In genomic region chr12:8088574-8088973, GRCh38 we compare ENCODE assay signal across 10 cellular contexts. TPM values are rescaled to one million over a fixed set of nuclear protein-coding genes. Genes with fewer than 3 reads are reported as not detected.
A peak's percentile ranks its signal among the peaks of the same experiment; 100 is the strongest.
DNase-seq lines count a peak whose midpoint lies in the region; ATAC-seq and TF ChIP-seq lines count a peak whose summit lies in the region.
"Had no signal": no experiment of that assay in that cellular context is flagged by ENCODE, and none has a peak within 500 bp of the region (broad histone marks: within the 10 kb centered on the region; RNA-seq: fewer than 3 reads in every experiment).

No MANE protein-coding gene starts in this region.

- no peaks in the 10 kb centered on the region for H3K27me3 Mint-ChIP-seq in MCF 10A (ENCODE audit: insufficient read depth, unreplicated experiment)
- H3K27me3 Mint-ChIP-seq in activated naive CD4-positive, alpha-beta T cell treated with anti-CD3 and anti-CD28 coated beads, Interleukin-2, amount 10 ng/mL, durations not matched to agents 7 days and 5 days, result no peaks in the 10 kb centered on the region

- no peak overlapping the region for H3K56ac ChIP-seq in mesendoderm (ENCODE audit: low read length)

- no peak overlapping the region for H4K5ac ChIP-seq in mesendoderm (ENCODE audit: low read length)

- no CpG with 5 or more reads among the region's 3 CpGs for WGBS in mesendoderm (ENCODE audit: extremely low coverage, insufficient coverage, low lambda C conversion rate)

- no peak overlapping the region for H2BK120ac ChIP-seq in mesendoderm (ENCODE audit: low read depth, low read length)

- H2AK5ac ChIP-seq in mesendoderm (ENCODE audit: low read length), result no peak overlapping the region

- no peak overlapping the region for H3K18ac ChIP-seq in mesendoderm (ENCODE audit: low read length)

- no peak for TF ChIP-seq POLR2A in breast epithelium (IDR thresholded peaks at IDR 0.05)

- intact Hi-C loops in MCF 10A (cut with micrococcal nuclease), result no loop called here
- intact Hi-C loops in breast epithelium (cut with DNase I; ENCODE audit: low total_unique reads), result no loop called here
- intact Hi-C loops in upper lobe of right lung (cut with DNase I), result no loop called here

- POLR2A ChIA-PET in MCF 10A (lab: Yijun Ruan, JAX), result interaction anchor here (1.2 kb wide), 1 partner anchor 48 kb away, joined by 3 read pairs; no protein-coding TSS in a partner anchor

- H3K27ac Mint-ChIP-seq in MCF 10A (ENCODE audit: low read depth, unreplicated experiment), result peak overlapping the region; percentile 25
- peak overlapping the region; percentile 93 for H3K27ac Mint-ChIP-seq in activated naive CD4-positive, alpha-beta T cell treated with anti-CD3 and anti-CD28 coated beads, Interleukin-2, amount 10 ng/mL, durations not matched to agents 7 days and 5 days

- H3K23ac ChIP-seq in mesendoderm (ENCODE audit: low read length), result no peak overlapping the region

- DNase-seq in MCF 10A (ENCODE audit: unreplicated experiment), result no peak
- DNase-seq in breast epithelium (ENCODE audit: low spot score in 2 of 2), result no peak
- DNase-seq in Jurkat, Clone E6-1 (ENCODE audit: low read depth, low spot score), result peak; percentile 70
- peak; percentile 67 for DNase-seq in activated naive CD4-positive, alpha-beta T cell treated with anti-CD3 and anti-CD28 coated beads, Interleukin-2, amount 10 ng/mL, durations not matched to agents 7 days and 5 days
- DNase-seq in upper lobe of right lung, result no peak
- no peak for DNase-seq in SIG-M5 (lab: John Stamatoyannopoulos, UW)
- no peak for DNase-seq in HPDE6-E6E7 (ENCODE audit: extremely low spot score)
- DNase-seq in mesendoderm, result no peak
- DNase-seq: PC-9 had no signal

- BruUV-seq in MCF 10A (replicated peaks; lab: Mats Ljungman, UMichigan), result no TSS peak

- H3K79me1 ChIP-seq in mesendoderm (ENCODE audit: low read length), result peaks cover 2% of the 10 kb centered on the region

- H3K4me1 ChIP-seq in breast epithelium, result peaks cover 0 to 4% of the 10 kb centered on the region in 2 donors
- H3K4me1 ChIP-seq in upper lobe of right lung, result peaks cover 21% of the 10 kb centered on the region
- no peaks in the 10 kb centered on the region for H3K4me1 ChIP-seq in mesendoderm (ENCODE audit: control insufficient read depth, low read depth, low read length)

- H3K4me3 ChIP-seq in breast epithelium, result no peak overlapping the region
- peak overlapping the region; percentile 35 for H3K4me3 ChIP-seq in Jurkat, Clone E6-1 (ENCODE audit: low read length)
- H3K4me3 ChIP-seq in upper lobe of right lung, result no peak overlapping the region
- no peak overlapping the region for H3K4me3 ChIP-seq in mesendoderm (ENCODE audit: low read length)
- H3K4me3 ChIP-seq: HAP-1, PC-9 had no signal

- no peaks in the 10 kb centered on the region for H3K9me3 Mint-ChIP-seq in MCF 10A (ENCODE audit: unreplicated experiment)
- H3K9me3 Mint-ChIP-seq in activated naive CD4-positive, alpha-beta T cell treated with anti-CD3 and anti-CD28 coated beads, Interleukin-2, amount 10 ng/mL, durations not matched to agents 7 days and 5 days, result no peaks in the 10 kb centered on the region

- H3K4me3 Mint-ChIP-seq in MCF 10A (ENCODE audit: unreplicated experiment), result no peak overlapping the region
- H3K4me3 Mint-ChIP-seq in activated naive CD4-positive, alpha-beta T cell treated with anti-CD3 and anti-CD28 coated beads, Interleukin-2, amount 10 ng/mL, durations not matched to agents 7 days and 5 days, result peak overlapping the region; percentile 68

- ATAC-seq in upper lobe of right lung, result peak; percentile 50

- H3K36me3 Mint-ChIP-seq in MCF 10A (ENCODE audit: insufficient read depth, unreplicated experiment), result peaks cover 48% of the 10 kb centered on the region
- H3K36me3 Mint-ChIP-seq in activated naive CD4-positive, alpha-beta T cell treated with anti-CD3 and anti-CD28 coated beads, Interleukin-2, amount 10 ng/mL, durations not matched to agents 7 days and 5 days, result peaks cover 58% of the 10 kb centered on the region

- H3K27ac ChIP-seq in breast epithelium (peak overlapping the region in 1 of 2 donors; percentile 2), upper lobe of right lung (no peak overlapping the region), mesendoderm (ENCODE audit: low read depth, low read length) (no peak overlapping the region)
- H3K27ac ChIP-seq: PC-9 had no signal

- H3K36me3 ChIP-seq in breast epithelium, result no peaks in the 10 kb centered on the region
- peaks cover 46% of the 10 kb centered on the region for H3K36me3 ChIP-seq in upper lobe of right lung
- peaks cover 5% of the 10 kb centered on the region for H3K36me3 ChIP-seq in mesendoderm (ENCODE audit: control insufficient read depth, insufficient read depth, low read length)

- no peak overlapping the region for H3K4me2 ChIP-seq in mesendoderm (ENCODE audit: low read length)
- H3K4me2 ChIP-seq: PC-9 had no signal

- H2BK5ac ChIP-seq in mesendoderm (ENCODE audit: low read length), result no peak overlapping the region

- TF ChIP-seq CTCF in MCF 10A (IDR thresholded peaks at IDR 0.05; ENCODE audit: unreplicated experiment) (no peak), breast epithelium (IDR thresholded peaks at IDR 0.05) (no peak), upper lobe of right lung (IDR thresholded peaks at IDR 0.05) (no peak)

- H4K8ac ChIP-seq in mesendoderm (ENCODE audit: low read depth, low read length), result no peak overlapping the region

- H3K9me3 ChIP-seq in breast epithelium, result no peaks in the 10 kb centered on the region
- H3K9me3 ChIP-seq in upper lobe of right lung, result no peaks in the 10 kb centered on the region
- H3K9me3 ChIP-seq: HAP-1 had no signal

- H3K27me3 ChIP-seq in breast epithelium (no peaks in the 10 kb centered on the region), upper lobe of right lung (no peaks in the 10 kb centered on the region), mesendoderm (ENCODE audit: insufficient read depth, low read length, poor library complexity) (no peaks in the 10 kb centered on the region)

- CTCF ChIA-PET in MCF 10A (lab: Yijun Ruan, JAX), result interaction anchor here (1.1 to 1.4 kb wide), 2 partner anchors 19 to 42 kb away, joined by 3 to 5 read pairs; no protein-coding TSS in a partner anchor
- CTCF ChIA-PET in activated naive CD4-positive, alpha-beta T cell treated with anti-CD3 and anti-CD28 coated beads, Interleukin-2, amount 10 ng/mL, durations not matched to agents 7 days and 5 days (lab: Charles Lee), result interaction anchor here (0.8 to 2.1 kb wide), 7 partner anchors 10 to 228 kb away, joined by 3 to 8 read pairs (median 4); partner anchors contain the start of gene C3AR1

- H3K9ac ChIP-seq in mesendoderm (ENCODE audit: low read length), result no peak overlapping the region

- H2BK15ac ChIP-seq in mesendoderm (replicated peaks; ENCODE audit: low read depth), result no peak overlapping the region

- H3K4ac ChIP-seq in mesendoderm (ENCODE audit: low read depth, low read length), result no peak overlapping the region

- H3K79me2 ChIP-seq in mesendoderm (ENCODE audit: control insufficient read depth, insufficient read depth, low read length), result peaks cover 9% of the 10 kb centered on the region

- H3K4me1 Mint-ChIP-seq in MCF 10A (ENCODE audit: insufficient read depth, unreplicated experiment), result peaks cover 30% of the 10 kb centered on the region
- H3K4me1 Mint-ChIP-seq in activated naive CD4-positive, alpha-beta T cell treated with anti-CD3 and anti-CD28 coated beads, Interleukin-2, amount 10 ng/mL, durations not matched to agents 7 days and 5 days, result peaks cover 49% of the 10 kb centered on the region

RNA-seq across cellular contexts. Expression of gene NECAP1, which starts 6.5 kb away (rescaled TPM):
- total RNA-seq in MCF 10A (2022), result 53.7 and 59.3 TPM in 2 replicates
- 10 to 100 TPM; 29.5 to 47.0 (median 32.3) TPM for total RNA-seq in breast epithelium
- 21.8 TPM for polyA plus RNA-seq in Jurkat, Clone E6-1 (2012; ENCODE audit: insufficient read depth, insufficient read length)
- total RNA-seq in upper lobe of right lung, result 36.7 TPM
- 16.1 TPM for polyA plus RNA-seq in mesendoderm (2013, experiment 1 of 2)
- polyA plus RNA-seq in mesendoderm (2013, experiment 2 of 2), result 16.1 TPM

RNA-seq across cellular contexts. Expression of gene C3AR1, which starts 22.4 kb away (rescaled TPM):
- total RNA-seq in MCF 10A (2022) (not detected in 2 replicates), breast epithelium (10 to 100 TPM in 2 of 3 donors, 1 to 10 TPM in 1; 6.6 to 46.2 (median 17.7) TPM), upper lobe of right lung (45.0 TPM)
- polyA plus RNA-seq in Jurkat, Clone E6-1 (2012; ENCODE audit: insufficient read depth, insufficient read length), result not detected
- polyA plus RNA-seq in mesendoderm (2013, experiment 1 of 2), result not detected
- polyA plus RNA-seq in mesendoderm (2013, experiment 2 of 2), result not detected
- total RNA-seq: PC-9 had no signal

RNA-seq across cellular contexts. Expression of gene CLEC4A, which starts 34.8 kb away (rescaled TPM):
- 0.79 and 1.3 TPM in 2 replicates for total RNA-seq in MCF 10A (2022)
- 1 to 10 TPM; 2.5 to 3.9 (median 3.4) TPM for total RNA-seq in breast epithelium
- 1.4 TPM for polyA plus RNA-seq in Jurkat, Clone E6-1 (2012; ENCODE audit: insufficient read depth, insufficient read length)
- total RNA-seq in upper lobe of right lung, result 8.3 TPM
- polyA plus RNA-seq in mesendoderm (2013, experiment 1 of 2), result 0.08 TPM
- polyA plus RNA-seq in mesendoderm (2013, experiment 2 of 2), result 0.07 TPM
- total RNA-seq: PC-9 had no signal

RNA-seq across cellular contexts. Expression of gene FOXJ2, which starts 56.1 kb away (rescaled TPM):
- total RNA-seq in MCF 10A (2022) (19.7 and 21.1 TPM in 2 replicates), breast epithelium (10 to 100 TPM; 11.1 to 14.2 (median 13.4) TPM), upper lobe of right lung (20.3 TPM)
- 10.4 TPM for polyA plus RNA-seq in Jurkat, Clone E6-1 (2012; ENCODE audit: insufficient read depth, insufficient read length)
- polyA plus RNA-seq in mesendoderm (2013, experiment 1 of 2), result 6.4 TPM
- 6.6 TPM for polyA plus RNA-seq in mesendoderm (2013, experiment 2 of 2)

Comparison
In these comparisons a context has a peak if more than half of its experiments do, and no peak if none do; other contexts are left out.
1. DNase-seq: peak in Jurkat, Clone E6-1 (single experiment) and activated naive CD4-positive, alpha-beta T cell treated with anti-CD3 and anti-CD28 coated beads, Interleukin-2, amount 10 ng/mL, durations not matched to agents 7 days and 5 days (single experiment); none in MCF 10A (single experiment), breast epithelium (0 of 2), upper lobe of right lung (single experiment), SIG-M5 (single experiment), HPDE6-E6E7 (single experiment) and mesendoderm (single experiment).